Comparison of ENCODE assay signal across 2 cellular contexts in genomic region chr10:63767512-63767911, GRCh38.
TF ChIP-seq lines count a peak whose summit lies in the region.

No MANE protein-coding gene starts in this region.

TF ChIP-seq in Ishikawa, 13 proteins besides CTCF, POLR2A, EP300 and RAD21 (continued from another document):
- TF ChIP-seq REST (IDR thresholded peaks at IDR 0.05; ENCODE audit: low read depth) = no peak
- no peak for TF ChIP-seq NFIC (IDR thresholded peaks at IDR 0.05)
- TF ChIP-seq ZBTB7A (IDR thresholded peaks at IDR 0.05; ENCODE audit: low read depth) = no peak
- no peak for TF ChIP-seq EGR1 (IDR thresholded peaks at IDR 0.05)
- TF ChIP-seq FOXM1 (IDR thresholded peaks at IDR 0.05; ENCODE audit: borderline replicate concordance, low read depth) = no peak
- no peak for TF ChIP-seq TAF1 (IDR thresholded peaks at IDR 0.05; ENCODE audit: low read depth)
- TF ChIP-seq YY1 (IDR thresholded peaks at IDR 0.05; ENCODE audit: low read depth) = no peak
TF ChIP-seq in Ishikawa: peak in this region for 0.

TF ChIP-seq in GM12878, 131 proteins besides CTCF, POLR2A, EP300 and RAD21 (continued from another document):
- TF ChIP-seq ZNF687 (IDR thresholded peaks at IDR 0.05) = no peak
- no peak for TF ChIP-seq YY1 (IDR thresholded peaks at IDR 0.05; ENCODE audit: low read depth, low read length)
- TF ChIP-seq MYC (IDR thresholded peaks at IDR 0.05; ENCODE audit: insufficient read depth, insufficient read length, insufficient replicate concordance, low read length, severe bottlenecking) = no peak
- no peak for TF ChIP-seq RELB (IDR thresholded peaks at IDR 0.05; ENCODE audit: low read depth)
